1 cellular context compared by ENCODE assay signal in genomic region chr17:57705921-57706695, GRCh38.
TF ChIP-seq lines count a peak whose summit lies in the region.

No MANE protein-coding gene starts in this region.

TF ChIP-seq in HEK293, 187 proteins besides CTCF, POLR2A, EP300 and RAD21 (continued from another document):
- no peak for TF ChIP-seq ZSCAN23 (tag by site-specific recombination; IDR thresholded peaks at IDR 0.05)
- no peak for TF ChIP-seq PBX3 (CRISPR knock-in tag; IDR thresholded peaks at IDR 0.05)
- TF ChIP-seq ZFHX2 (tag by site-specific recombination; conservative IDR thresholded peaks at IDR 0.05), result 0 out of 2 replicates have a peak, but pooled peaks have one; percentile 14
- TF ChIP-seq ZSCAN4 (tag by site-specific recombination; IDR thresholded peaks at IDR 0.05), result no peak
